Comparison of ENCODE assay signal across 13 cellular contexts in the genomic region with DNA sequence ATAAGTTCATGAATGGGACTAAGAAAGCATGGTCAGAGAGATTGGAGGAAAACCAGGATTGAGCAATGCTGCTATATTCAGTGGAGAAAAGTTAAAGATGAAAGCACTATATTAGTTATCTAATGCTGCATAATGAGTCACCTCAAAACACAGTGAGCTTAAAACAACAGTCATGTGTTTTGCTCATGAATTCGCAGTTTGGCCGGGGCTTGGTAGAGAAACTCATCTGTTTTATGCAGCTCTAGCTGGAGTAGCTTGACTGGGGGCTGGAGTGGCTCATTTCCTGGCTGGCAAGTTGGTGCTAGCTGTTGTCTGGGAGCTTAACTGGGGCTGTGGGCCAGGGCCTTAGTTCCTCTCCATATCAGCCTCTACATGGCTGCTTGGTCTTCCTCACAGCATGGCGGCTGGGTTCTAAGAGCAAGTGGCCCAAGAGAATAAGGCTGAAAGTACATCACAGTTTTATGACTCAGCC.
DNase-seq lines count a peak whose midpoint lies in the region; TF ChIP-seq lines count a peak whose summit lies in the region.
"Had no signal": no experiment of that assay in that cellular context is flagged by ENCODE, and none has a peak within 500 bp of the region (broad histone marks: within the 10 kb centered on the region; RNA-seq: fewer than 3 reads in every experiment).

No MANE protein-coding gene starts in this region.

- H3K27me3 ChIP-seq in vagina = no peaks in the 10 kb centered on the region
- H3K27me3 ChIP-seq: upper lobe of left lung had no signal

- no peak overlapping the region for H3K27ac ChIP-seq in vagina
- H3K27ac ChIP-seq: upper lobe of left lung had no signal

- peaks cover 0 to 2% (median 1%) of the 10 kb centered on the region in 3 donors for H3K27me3 Mint-ChIP-seq in immature natural killer cell (ENCODE audit: low read depth in 3 of 3)
- H3K27me3 Mint-ChIP-seq: activated naive CD4-positive, alpha-beta T cell treated with anti-CD3 and anti-CD28 coated beads, Interleukin-2, amount 50 U/mL, for 24 hours had no signal

- peaks cover 0 to 8% (median under 1%) of the 10 kb centered on the region in 6 donors for H3K9me3 Mint-ChIP-seq in immature natural killer cell

- H3K4me3 ChIP-seq in vagina = no peak overlapping the region
- H3K4me3 ChIP-seq: smooth muscle cell, upper lobe of left lung had no signal

- H3K36me3 ChIP-seq in vagina = no peaks in the 10 kb centered on the region

- peaks cover 23 to 45% (median 39%) of the 10 kb centered on the region in 3 donors for H3K36me3 Mint-ChIP-seq in immature natural killer cell

- H3K9me3 ChIP-seq in vagina = no peaks in the 10 kb centered on the region

- TF ChIP-seq CTCF in AG09319 (IDR thresholded peaks at IDR 0.05; ENCODE audit: low read depth, low read length) (no peak), vagina (IDR thresholded peaks at IDR 0.05) (no peak)

- DNase-seq in AG09319 (ENCODE audit: extremely low read depth, low read depth) (peak; percentile 4), M059J (ENCODE audit: low read depth) (peak; percentile 66), dermis blood vessel endothelial cell (peak; percentile 32), middle frontal gyrus (ENCODE audit: extremely low spot score, low spot score) (peak; percentile 9), vagina (ENCODE audit: extremely low spot score in 2 of 2) (no peak), immature natural killer cell (no peak), GDM1 (lab: John Stamatoyannopoulos, UW) (no peak), NCI-H2081 (lab: John Stamatoyannopoulos, UW) (no peak)
- DNase-seq: activated CD8-positive, alpha-beta T cell treated with anti-CD3 and anti-CD28 coated beads, Interleukin-2, amount 10 ng/mL, durations not matched to agents 7 days and 5 days; NCI-H1694 treated with DMSO at 0.1 percent for 48 hours; upper lobe of left lung had no signal

- no peaks in the 10 kb centered on the region for H3K4me1 ChIP-seq in vagina
- H3K4me1 ChIP-seq: upper lobe of left lung had no signal

- H3K4me3 Mint-ChIP-seq in immature natural killer cell = no peak overlapping the region
- H3K4me3 Mint-ChIP-seq: activated CD8-positive, alpha-beta T cell treated with anti-CD3 and anti-CD28 coated beads, Interleukin-2, amount 10 ng/mL, durations not matched to agents 7 days and 5 days; activated naive CD4-positive, alpha-beta T cell treated with anti-CD3 and anti-CD28 coated beads, Interleukin-2, amount 50 U/mL, for 24 hours had no signal

- intact Hi-C loops in vagina (cut with DNase I) = no loop called here

- no peaks in the 10 kb centered on the region for H3K4me1 Mint-ChIP-seq in immature natural killer cell
- H3K4me1 Mint-ChIP-seq: activated naive CD4-positive, alpha-beta T cell treated with anti-CD3 and anti-CD28 coated beads, Interleukin-2, amount 50 U/mL, for 24 hours had no signal

- TF ChIP-seq POLR2A in vagina (IDR thresholded peaks at IDR 0.05) = no peak

- no peak overlapping the region for H3K27ac Mint-ChIP-seq in immature natural killer cell
- H3K27ac Mint-ChIP-seq: activated CD8-positive, alpha-beta T cell treated with anti-CD3 and anti-CD28 coated beads, Interleukin-2, amount 10 ng/mL, durations not matched to agents 7 days and 5 days; activated naive CD4-positive, alpha-beta T cell treated with anti-CD3 and anti-CD28 coated beads, Interleukin-2, amount 50 U/mL, for 24 hours had no signal

Comparison
In these comparisons a context has a peak if more than half of its experiments do, and no peak if none do; other contexts are left out.
1. DNase-seq: peak in AG09319 (single experiment), M059J (single experiment), dermis blood vessel endothelial cell (single experiment) and middle frontal gyrus (single experiment); none in vagina (0 of 2), immature natural killer cell (0 of 3), GDM1 (single experiment) and NCI-H2081 (0 of 2).